ENCODE assay signal across 1 cellular context in the genomic region with DNA sequence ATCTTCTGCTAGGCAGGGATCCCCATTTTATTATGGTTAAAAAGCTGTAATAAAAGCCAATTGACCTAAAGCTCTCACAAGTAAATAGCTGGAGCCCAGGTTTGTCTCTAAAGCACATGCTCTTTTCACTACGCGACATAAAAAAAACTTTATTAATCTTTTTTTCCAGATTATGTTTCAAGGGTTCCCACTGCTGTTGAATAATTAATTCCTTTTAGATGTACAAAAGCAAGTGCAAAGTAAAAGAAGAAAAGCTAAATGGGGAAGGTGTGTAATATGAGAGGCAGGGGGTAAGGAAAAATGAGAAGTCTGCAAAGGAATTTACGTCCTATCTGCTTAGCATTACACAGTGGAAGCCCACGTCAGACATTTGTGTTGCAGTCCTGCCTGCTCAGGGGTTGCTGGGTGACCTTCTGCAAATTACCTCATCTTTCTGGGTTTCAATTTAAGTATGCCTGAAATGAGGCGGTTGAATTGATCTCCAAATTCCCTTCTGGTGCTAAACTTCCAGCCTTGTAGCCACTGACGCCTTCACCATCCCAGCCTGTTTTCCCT.
TF ChIP-seq lines count a peak whose summit lies in the region.

No MANE protein-coding gene starts in this region.

TF ChIP-seq in HepG2, 621 proteins besides CTCF, POLR2A, EP300 and RAD21:
- TF ChIP-seq, protein P1, sequence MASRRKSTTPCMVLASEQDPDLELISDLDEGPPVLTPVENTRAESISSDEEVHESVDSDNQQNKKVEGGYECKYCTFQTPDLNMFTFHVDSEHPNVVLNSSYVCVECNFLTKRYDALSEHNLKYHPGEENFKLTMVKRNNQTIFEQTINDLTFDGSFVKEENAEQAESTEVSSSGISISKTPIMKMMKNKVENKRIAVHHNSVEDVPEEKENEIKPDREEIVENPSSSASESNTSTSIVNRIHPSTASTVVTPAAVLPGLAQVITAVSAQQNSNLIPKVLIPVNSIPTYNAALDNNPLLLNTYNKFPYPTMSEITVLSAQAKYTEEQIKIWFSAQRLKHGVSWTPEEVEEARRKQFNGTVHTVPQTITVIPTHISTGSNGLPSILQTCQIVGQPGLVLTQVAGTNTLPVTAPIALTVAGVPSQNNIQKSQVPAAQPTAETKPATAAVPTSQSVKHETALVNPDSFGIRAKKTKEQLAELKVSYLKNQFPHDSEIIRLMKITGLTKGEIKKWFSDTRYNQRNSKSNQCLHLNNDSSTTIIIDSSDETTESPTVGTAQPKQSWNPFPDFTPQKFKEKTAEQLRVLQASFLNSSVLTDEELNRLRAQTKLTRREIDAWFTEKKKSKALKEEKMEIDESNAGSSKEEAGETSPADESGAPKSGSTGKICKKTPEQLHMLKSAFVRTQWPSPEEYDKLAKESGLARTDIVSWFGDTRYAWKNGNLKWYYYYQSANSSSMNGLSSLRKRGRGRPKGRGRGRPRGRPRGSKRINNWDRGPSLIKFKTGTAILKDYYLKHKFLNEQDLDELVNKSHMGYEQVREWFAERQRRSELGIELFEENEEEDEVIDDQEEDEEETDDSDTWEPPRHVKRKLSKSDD (CRISPR knock-in tag; IDR thresholded peaks at IDR 0.05; ENCODE audit: low read depth): 0 out of 2 replicates have a peak, but pooled peaks have one; percentile 5
- TF ChIP-seq ATF7 (IDR thresholded peaks at IDR 0.05) (0 out of 2 replicates have a peak, but pooled peaks have one; percentile 18), ATF7 (CRISPR knock-in tag; IDR thresholded peaks at IDR 0.05) (no peak), RBAK (CRISPR knock-in tag; IDR thresholded peaks at IDR 0.05) (no peak), ZNF672 (CRISPR knock-in tag; IDR thresholded peaks at IDR 0.05) (no peak), CC2D1A (CRISPR knock-in tag; IDR thresholded peaks at IDR 0.05) (0 out of 2 replicates have a peak, but pooled peaks have one; percentile 51), ONECUT2 (CRISPR knock-in tag; IDR thresholded peaks at IDR 0.05) (no peak), KMT2A (CRISPR knock-in tag; IDR thresholded peaks at IDR 0.05) (no peak), NCOA1 (CRISPR knock-in tag; IDR thresholded peaks at IDR 0.05) (0 out of 2 replicates have a peak, but pooled peaks have one; percentile 41), PAX8 (CRISPR knock-in tag; IDR thresholded peaks at IDR 0.05; ENCODE audit: borderline replicate concordance) (no peak), ZNF639 (CRISPR knock-in tag; conservative IDR thresholded peaks at IDR 0.05) (no peak), ZEB1 (IDR thresholded peaks at IDR 0.05; ENCODE audit: insufficient replicate concordance, low read depth) (peak; percentile 11), NFIC (IDR thresholded peaks at IDR 0.05; ENCODE audit: low read length) (0 out of 2 replicates have a peak, but pooled peaks have one; percentile 31), CEBPB (IDR thresholded peaks at IDR 0.05; ENCODE audit: borderline replicate concordance, low read depth, low read length) (no peak), SPEN (CRISPR knock-in tag; IDR thresholded peaks at IDR 0.05; ENCODE audit: low read depth) (no peak), RFX5 (IDR thresholded peaks at IDR 0.05; ENCODE audit: low read depth, low read length) (peak; percentile 88), ZNF251 (CRISPR knock-in tag; IDR thresholded peaks at IDR 0.05) (no peak), ATF1 (CRISPR knock-in tag; IDR thresholded peaks at IDR 0.05) (peak; percentile 22; the same call in 1 of the 2 replicates), CREM (IDR thresholded peaks at IDR 0.05) (0 out of 2 replicates have a peak, but pooled peaks have one; percentile 33), CREM (CRISPR knock-in tag; IDR thresholded peaks at IDR 0.05) (no peak), ZSCAN22 (CRISPR knock-in tag; IDR thresholded peaks at IDR 0.05) (no peak), ZNF841 (CRISPR knock-in tag; IDR thresholded peaks at IDR 0.05; ENCODE audit: borderline replicate concordance) (no peak)
- TF ChIP-seq, protein P2, sequence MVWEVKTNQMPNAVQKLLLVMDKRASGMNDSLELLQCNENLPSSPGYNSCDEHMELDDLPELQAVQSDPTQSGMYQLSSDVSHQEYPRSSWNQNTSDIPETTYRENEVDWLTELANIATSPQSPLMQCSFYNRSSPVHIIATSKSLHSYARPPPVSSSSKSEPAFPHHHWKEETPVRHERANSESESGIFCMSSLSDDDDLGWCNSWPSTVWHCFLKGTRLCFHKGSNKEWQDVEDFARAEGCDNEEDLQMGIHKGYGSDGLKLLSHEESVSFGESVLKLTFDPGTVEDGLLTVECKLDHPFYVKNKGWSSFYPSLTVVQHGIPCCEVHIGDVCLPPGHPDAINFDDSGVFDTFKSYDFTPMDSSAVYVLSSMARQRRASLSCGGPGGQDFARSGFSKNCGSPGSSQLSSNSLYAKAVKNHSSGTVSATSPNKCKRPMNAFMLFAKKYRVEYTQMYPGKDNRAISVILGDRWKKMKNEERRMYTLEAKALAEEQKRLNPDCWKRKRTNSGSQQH (CRISPR knock-in tag; IDR thresholded peaks at IDR 0.05; ENCODE audit: low read depth): 0 out of 2 replicates have a peak, but pooled peaks have one; percentile 40
